In the genomic region with DNA sequence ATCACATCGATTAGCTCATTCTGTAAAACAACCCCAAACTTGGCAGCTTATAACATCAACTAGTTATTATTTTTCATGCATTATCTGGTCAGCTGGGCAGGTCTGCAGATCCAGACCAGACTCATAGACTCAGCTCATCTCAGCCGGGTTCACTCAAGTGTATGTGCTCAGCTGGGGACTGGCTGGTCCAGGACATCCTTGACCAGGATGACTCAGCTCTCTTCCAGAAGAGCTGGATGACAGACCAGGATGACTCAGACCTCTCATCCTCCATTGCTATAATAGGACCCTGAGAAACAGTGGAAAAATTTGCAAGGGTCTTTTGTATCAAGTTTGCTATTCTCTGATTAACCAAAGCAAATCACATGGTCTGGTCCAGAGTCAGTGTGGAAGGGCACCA, we compare ENCODE assay signal across 9 cellular contexts.
DNase-seq lines count a peak whose midpoint lies in the region; ATAC-seq, FAIRE-seq and TF ChIP-seq lines count a peak whose summit lies in the region.
"Had no signal": no experiment of that assay in that cellular context is flagged by ENCODE, and none has a peak within 500 bp of the region (broad histone marks: within the 10 kb centered on the region; RNA-seq: fewer than 3 reads in every experiment).

No MANE protein-coding gene starts in this region.

- peaks cover 11% of the 10 kb centered on the region for H3K4me1 ChIP-seq in IMR-90 (ENCODE audit: control insufficient read depth, insufficient read depth, low read length)
- H3K4me1 ChIP-seq in adrenal gland (replicated peaks in 1 of 2), result peaks cover 4 to 6% of the 10 kb centered on the region in 2 donors
- H3K4me1 ChIP-seq: Peyer's patch had no signal

- no peak overlapping the region for H4K5ac ChIP-seq in IMR-90 (ENCODE audit: low read depth, low read length)

- peak overlapping the region; percentile 35; the same call in 1 of the 2 replicates for H3K14ac ChIP-seq in IMR-90 (replicated peaks; ENCODE audit: low read depth, low read length)

- H3K23ac ChIP-seq in IMR-90 (ENCODE audit: low read depth, low read length), result no peak overlapping the region

- CTCF ChIA-PET in IMR-90 (lab: Yijun Ruan, JAX), result interaction anchor here (1.8 kb wide), 1 partner anchor 637 kb away, joined by 9 read pairs; no protein-coding TSS in a partner anchor

- H3K9me1 ChIP-seq in IMR-90 (ENCODE audit: insufficient read depth, low read length), result peaks cover 5% of the 10 kb centered on the region; the same call in 1 of the 2 replicates

- H3K4me3 ChIP-seq in IMR-90 (ENCODE audit: insufficient read depth, low read depth, low read length), result no peak overlapping the region
- no peak overlapping the region for H3K4me3 ChIP-seq in adrenal gland
- H3K4me3 ChIP-seq: Peyer's patch had no signal

- H3K18ac ChIP-seq in IMR-90 (ENCODE audit: low read depth, low read length), result peak overlapping the region; percentile 29; the same call in 1 of the 2 replicates

- H4K20me1 ChIP-seq in IMR-90 (ENCODE audit: insufficient read depth, low read length), result no peaks in the 10 kb centered on the region

- peak; percentile 80 for DNase-seq in AG08396 (ENCODE audit: low spot score)
- peak; percentile 96 for DNase-seq in IMR-90
- peak; percentile 73 to 88 (median 83) for DNase-seq in adrenal gland
- no peak for DNase-seq in NCI-H82 treated with DMSO at 0.1 percent for 48 hours (lab: John Stamatoyannopoulos, UW; ENCODE audit: unreplicated experiment)
- DNase-seq in GM10266 (ENCODE audit: extremely low spot score), result no peak
- no peak for DNase-seq in NCI-H187 treated with DMSO at 0.1 percent for 48 hours (lab: John Stamatoyannopoulos, UW)
- DNase-seq in activated CD4-positive, alpha-beta T cell treated with anti-CD3 and anti-CD28 coated beads for 48 hours, result no peak
- DNase-seq: Peyer's patch had no signal

- H4K8ac ChIP-seq in IMR-90 (ENCODE audit: low read depth in 2 of 2, low read length in 2 of 2), result peak overlapping the region in 1 of 2 experiments; percentile 31; a peak in 2 of 4 replicates

- 0 out of 2 replicates have a peak overlapping the region, but pooled peaks have one; percentile 30 for H2AK5ac ChIP-seq in IMR-90 (ENCODE audit: low read depth, low read length)

- H3K27me3 ChIP-seq in IMR-90 (ENCODE audit: control insufficient read depth, insufficient read depth, low read length) (no peaks in the 10 kb centered on the region), adrenal gland (no peaks in the 10 kb centered on the region)
- H3K27me3 ChIP-seq: Peyer's patch had no signal

- H3K4ac ChIP-seq in IMR-90 (ENCODE audit: low read depth, low read length), result peak overlapping the region; percentile 51

- intact Hi-C loops in IMR-90 (cut with micrococcal nuclease), result loop anchor here (5.0 kb wide), 3 partner anchors 96 to 856 kb away; a partner anchor contains a TSS
- intact Hi-C loops in adrenal gland (cut with DNase I), result no loop called here

- no TSS peak for BruUV-seq in IMR-90 (replicated peaks; lab: Mats Ljungman, UMichigan)

- peak overlapping the region; percentile 16; the same call in 1 of the 3 replicates for H2BK15ac ChIP-seq in IMR-90 (ENCODE audit: low read depth, low read length)

- 45% methylated on average over 2 of the region's 2 CpGs; no CpG with 5 or more reads in 1 of the 2 experiments for WGBS in IMR-90 (ENCODE audit: extremely low coverage in 2 of 2, insufficient read length in 1 of 2), 2 experiments
- 40 to 55% (median 43%) methylated on average over 2 of the region's 2 CpGs for WGBS in adrenal gland, 4 donors

- peak overlapping the region; percentile 17; the same call in 1 of the 2 replicates for H4K91ac ChIP-seq in IMR-90 (ENCODE audit: insufficient read depth, low read depth, low read length)

- 0 out of 2 replicates have a peak overlapping the region, but pooled peaks have one; percentile 24 for H3K56ac ChIP-seq in IMR-90 (ENCODE audit: extremely low read depth, insufficient read depth, low read length)

- POLR2A ChIA-PET in IMR-90 (lab: Charles Lee; ENCODE audit: unreplicated experiment), result no interaction called here

- no peak overlapping the region for H3K4me2 ChIP-seq in IMR-90 (ENCODE audit: low read depth, low read length)

- H3K9me3 ChIP-seq in IMR-90 (ENCODE audit: control insufficient read depth, insufficient read depth, low read length), result no peaks in the 10 kb centered on the region
- no peaks in the 10 kb centered on the region for H3K9me3 ChIP-seq in adrenal gland (replicated peaks in 1 of 3)
- H3K9me3 ChIP-seq: Peyer's patch had no signal

- peak; percentile 55 for FAIRE-seq in islet of Langerhans (lab: Jason Lieb, UNC)

- TF ChIP-seq CTCF in IMR-90 (conservative IDR thresholded peaks at IDR 0.05; ENCODE audit: low read depth, low read length), result no peak
- TF ChIP-seq CTCF in adrenal gland (IDR thresholded peaks at IDR 0.05), result no peak
- TF ChIP-seq CTCF in GM10266 (IDR thresholded peaks at IDR 0.05; ENCODE audit: control insufficient read depth, insufficient read depth, low read depth, missing control alignments), result no peak

- peak overlapping the region; percentile 69 for H2BK5ac ChIP-seq in IMR-90 (ENCODE audit: low read depth, low read length, poor library complexity, severe bottlenecking)

- peak overlapping the region; percentile 75; the same call in 1 of the 2 replicates for H2BK120ac ChIP-seq in IMR-90 (ENCODE audit: low read depth, low read length)

- in situ Hi-C loops in IMR-90 (cut with MboI; ENCODE audit: low sequenced_read_pairs), result loop anchor here (10.0 kb wide), 1 partner anchor 848 kb away; no protein-coding TSS in a partner anchor

- no peaks in the 10 kb centered on the region for H3K36me3 ChIP-seq in IMR-90 (ENCODE audit: control insufficient read depth, insufficient read depth, low read length)
- H3K36me3 ChIP-seq in adrenal gland (replicated peaks in 1 of 2), result no peaks in the 10 kb centered on the region
- H3K36me3 ChIP-seq: Peyer's patch had no signal

- peak; percentile 82 for ATAC-seq in IMR-90 (ENCODE audit: low read depth)

- H3K79me1 ChIP-seq in IMR-90 (ENCODE audit: low read depth in 1 of 2, low read length in 2 of 2), result no peaks in the 10 kb centered on the region

- TF ChIP-seq POLR2A in IMR-90 (IDR thresholded peaks at IDR 0.05; ENCODE audit: low read depth, low read length), result no peak
- peak in 1 of 2 donors; percentile 13 for TF ChIP-seq POLR2A in adrenal gland (IDR thresholded peaks at IDR 0.05)

- no peak overlapping the region for H3K9ac ChIP-seq in IMR-90 (ENCODE audit: low read depth, low read length)

- no peak overlapping the region for H3K27ac ChIP-seq in IMR-90 (ENCODE audit: insufficient read depth, low read length)
- H3K27ac ChIP-seq in adrenal gland, result peak overlapping the region in 3 of 5 donors; percentile 23 to 65 (median 50)
- H3K27ac ChIP-seq: Peyer's patch had no signal

- no peak overlapping the region for H2AFZ ChIP-seq in IMR-90 (replicated peaks; ENCODE audit: low read length, poor library complexity)

- peak overlapping the region; percentile 58 for H2BK20ac ChIP-seq in IMR-90 (ENCODE audit: low read depth, low read length)

- dilution Hi-C loops in IMR-90 (cut with HindIII; ENCODE audit: low sequenced_read_pairs, unreplicated experiment), result loop anchor here (25.0 kb wide), 1 partner anchor 606 kb away; no protein-coding TSS in a partner anchor

- no peak overlapping the region for H2AK9ac ChIP-seq in IMR-90 (replicated peaks; ENCODE audit: low read depth, low read length, poor library complexity)

- no peak for TF ChIP-seq RAD21 in IMR-90 (IDR thresholded peaks at IDR 0.05; ENCODE audit: low read length)

TF ChIP-seq in IMR-90, 13 proteins besides CTCF, POLR2A, EP300 and RAD21:
- TF ChIP-seq, protein P1, sequence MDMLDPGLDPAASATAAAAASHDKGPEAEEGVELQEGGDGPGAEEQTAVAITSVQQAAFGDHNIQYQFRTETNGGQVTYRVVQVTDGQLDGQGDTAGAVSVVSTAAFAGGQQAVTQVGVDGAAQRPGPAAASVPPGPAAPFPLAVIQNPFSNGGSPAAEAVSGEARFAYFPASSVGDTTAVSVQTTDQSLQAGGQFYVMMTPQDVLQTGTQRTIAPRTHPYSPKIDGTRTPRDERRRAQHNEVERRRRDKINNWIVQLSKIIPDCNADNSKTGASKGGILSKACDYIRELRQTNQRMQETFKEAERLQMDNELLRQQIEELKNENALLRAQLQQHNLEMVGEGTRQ (IDR thresholded peaks at IDR 0.05; ENCODE audit: low read depth, low read length), result peak; percentile 10; the same call in 1 of the 2 replicates
- TF ChIP-seq CHD1 (IDR thresholded peaks at IDR 0.05; ENCODE audit: low read depth, low read length) (no peak; the same call in 1 of the 2 replicates), FOS (IDR thresholded peaks at IDR 0.05; ENCODE audit: low read depth, low read length) (peak; percentile 98), NFE2L2 (IDR thresholded peaks at IDR 0.05; ENCODE audit: low read depth, low read length) (peak; percentile 93), MAFK (IDR thresholded peaks at IDR 0.05; ENCODE audit: low read depth, low read length) (peak; percentile 59), CEBPB (IDR thresholded peaks at IDR 0.05; ENCODE audit: low read depth, low read length) (no peak), RCOR1 (IDR thresholded peaks at IDR 0.05; ENCODE audit: insufficient replicate concordance, low read length) (peak; percentile 86)

Comparison
In these comparisons a context has a peak if more than half of its experiments do, and no peak if none do; other contexts are left out.
1. DNase-seq: peak in AG08396 (single experiment), IMR-90 (single experiment) and adrenal gland (7 of 7); none in NCI-H82 treated with DMSO at 0.1 percent for 48 hours (single experiment), GM10266 (single experiment), NCI-H187 treated with DMSO at 0.1 percent for 48 hours (single experiment) and activated CD4-positive, alpha-beta T cell treated with anti-CD3 and anti-CD28 coated beads for 48 hours (single experiment).